In genomic region chr12:93570552-93571359, GRCh38 we compare ENCODE assay signal across 8 cellular contexts. TPM values are rescaled to one million over a fixed set of nuclear protein-coding genes. Genes with fewer than 3 reads are reported as not detected.
DNase-seq lines count a peak whose midpoint lies in the region; ATAC-seq and TF ChIP-seq lines count a peak whose summit lies in the region.

No MANE protein-coding gene starts in this region.

- no peaks in the 10 kb centered on the region for H3K9me3 Mint-ChIP-seq in activated CD4-positive, alpha-beta T cell treated with anti-CD3 and anti-CD28 coated beads, Interleukin-2, amount 10 ng/mL, durations not matched to agents 24 days and 14 days

- peak overlapping the region; percentile 86 to 97 for H3K27ac ChIP-seq in coronary artery

- peak overlapping the region; percentile 93 for H3K4me3 ChIP-seq in coronary artery

- DNase-seq in AG08396 (ENCODE audit: low spot score) (peak; percentile 97), NCI-H446 treated with DMSO at 0.1 percent for 48 hours (lab: John Stamatoyannopoulos, UW) (peak; percentile 89), coronary artery (ENCODE audit: low spot score) (peak; percentile 96), left kidney (ENCODE audit: low read depth, low spot score) (peak; percentile 97)
- peak; percentile 97 for DNase-seq in activated CD4-positive, alpha-beta T cell treated with anti-CD3 and anti-CD28 coated beads, Interleukin-2, amount 10 ng/mL, durations not matched to agents 24 days and 14 days
- DNase-seq in stimulated activated CD4-positive, alpha-beta T cell treated with anti-CD3 and anti-CD28 coated beads, Interleukin-1b, Interleukin-23, amount 100 ng/mL, for 48 hours = peak; percentile 89

- intact Hi-C loops in activated CD4-positive, alpha-beta T cell treated with anti-CD3 and anti-CD28 coated beads, Interleukin-2, amount 10 ng/mL, durations not matched to agents 24 days and 14 days (cut with micrococcal nuclease) = loop anchor here (1.0 to 5.0 kb wide), 12 partner anchors 68 to 892 kb away; partner anchors contain the start of genes CRADD and EEA1

- H3K4me3 Mint-ChIP-seq in activated CD4-positive, alpha-beta T cell treated with anti-CD3 and anti-CD28 coated beads, Interleukin-2, amount 10 ng/mL, durations not matched to agents 24 days and 14 days = peak overlapping the region; percentile 80

- peaks cover 15% of the 10 kb centered on the region for H3K27me3 Mint-ChIP-seq in activated CD4-positive, alpha-beta T cell treated with anti-CD3 and anti-CD28 coated beads, Interleukin-2, amount 10 ng/mL, durations not matched to agents 24 days and 14 days

- H3K4me1 Mint-ChIP-seq in activated CD4-positive, alpha-beta T cell treated with anti-CD3 and anti-CD28 coated beads, Interleukin-2, amount 10 ng/mL, durations not matched to agents 24 days and 14 days = peaks cover 31% of the 10 kb centered on the region

- H3K36me3 Mint-ChIP-seq in activated CD4-positive, alpha-beta T cell treated with anti-CD3 and anti-CD28 coated beads, Interleukin-2, amount 10 ng/mL, durations not matched to agents 24 days and 14 days (ENCODE audit: low read depth) = peaks cover 33% of the 10 kb centered on the region

- H3K27ac Mint-ChIP-seq in activated CD4-positive, alpha-beta T cell treated with anti-CD3 and anti-CD28 coated beads, Interleukin-2, amount 10 ng/mL, durations not matched to agents 24 days and 14 days = peak overlapping the region; percentile 86

- TF ChIP-seq CTCF in coronary artery (IDR thresholded peaks at IDR 0.05) = no peak

- ATAC-seq in GM18870 (IDR thresholded peaks at IDR 0.05; ENCODE audit: unreplicated experiment) (peak; percentile 52), HG03108 (IDR thresholded peaks at IDR 0.05; ENCODE audit: unreplicated experiment) (peak; percentile 37)

RNA-seq across cellular contexts. Expression of gene SOCS2, which starts 1.7 kb away (rescaled TPM):
- 11.5 and 16.5 TPM in 2 replicates for total RNA-seq in activated CD4-positive, alpha-beta T cell treated with anti-CD3 and anti-CD28 coated beads, Interleukin-2, amount 10 ng/mL, durations not matched to agents 24 days and 14 days

Comparison
In these comparisons a context has a peak if more than half of its experiments do, and no peak if none do; other contexts are left out.
1. Peak in every context shown above with its lines: DNase-seq, ATAC-seq, H3K4me3 ChIP-seq and H3K27ac ChIP-seq.